In genomic region chr9:107282759-107283620, GRCh38 we compare ENCODE assay signal across 8 cellular contexts. TPM values are rescaled to one million over a fixed set of nuclear protein-coding genes. Genes with fewer than 3 reads are reported as not detected.
DNase-seq lines count a peak whose midpoint lies in the region; ATAC-seq, FAIRE-seq and TF ChIP-seq lines count a peak whose summit lies in the region.

RAD23B (plus strand) TSS chr9:107283279; CDS start chr9:107283630, 351 bp downstream.

- 0 to 1% (median 0%) methylated on average over 13 to 100 of the region's 100 CpGs for WGBS in adrenal gland, 4 donors
- WGBS in heart left ventricle, 4 donors = 0% methylated on average over 22 to 100 of the region's 100 CpGs
- 0 to 1% methylated on average over 12 to 68 of the region's 100 CpGs for WGBS in upper lobe of left lung, 2 donors

- peak; percentile 85 for ATAC-seq in HG02852 (IDR thresholded peaks at IDR 0.05; ENCODE audit: unreplicated experiment)
- peak; percentile 95 to 98 (median 97) for ATAC-seq in heart left ventricle
- ATAC-seq in upper lobe of left lung (ENCODE audit: low FRiP score in 2 of 2) = peak; percentile 97 to 99

- TF ChIP-seq CTCF in adrenal gland (IDR thresholded peaks at IDR 0.05) (no peak), heart left ventricle (IDR thresholded peaks at IDR 0.05) (no peak), upper lobe of left lung (IDR thresholded peaks at IDR 0.05) (peak in 1 of 6 experiments; percentile 9)

- H3K4me1 ChIP-seq in adrenal gland (replicated peaks in 1 of 2) (peaks cover 18 to 39% of the 10 kb centered on the region in 2 donors), heart left ventricle (peaks cover 0 to 43% (median 24%) of the 10 kb centered on the region in 12 donors), upper lobe of left lung (peaks cover 28 to 44% (median 34%) of the 10 kb centered on the region in 4 donors)

- no peaks in the 10 kb centered on the region for H3K27me3 ChIP-seq in adrenal gland
- no peaks in the 10 kb centered on the region for H3K27me3 ChIP-seq in heart left ventricle
- no peaks in the 10 kb centered on the region for H3K27me3 ChIP-seq in upper lobe of left lung

- peak within 1 kb of the TSS; percentile 82 to 100 (median 94) for H3K4me3 ChIP-seq in adrenal gland
- H3K4me3 ChIP-seq in heart left ventricle = peak within 1 kb of the TSS; percentile 72 to 99 (median 90)
- H3K4me3 ChIP-seq in upper lobe of left lung = peak within 1 kb of the TSS; percentile 80 to 97 (median 94)

- peak; percentile 96 for FAIRE-seq in GM12892 (lab: Jason Lieb, UNC)

- no peaks in the 10 kb centered on the region for H3K9me3 ChIP-seq in adrenal gland (replicated peaks in 1 of 3)
- H3K9me3 ChIP-seq in heart left ventricle = no peaks in the 10 kb centered on the region
- H3K9me3 ChIP-seq in upper lobe of left lung = no peaks in the 10 kb centered on the region

- TF ChIP-seq EP300 in upper lobe of left lung (IDR thresholded peaks at IDR 0.05) = peak in 1 of 4 donors; percentile 17

- H3K36me3 ChIP-seq in adrenal gland (replicated peaks in 1 of 2) = no peaks in the 10 kb centered on the region
- no peaks in the 10 kb centered on the region for H3K36me3 ChIP-seq in heart left ventricle
- H3K36me3 ChIP-seq in upper lobe of left lung = no peaks in the 10 kb centered on the region

- peak; percentile 91 for TF ChIP-seq POLR2A in GM12892 (IDR thresholded peaks at IDR 0.05; ENCODE audit: low read depth, low read length)
- TF ChIP-seq POLR2A in adrenal gland (IDR thresholded peaks at IDR 0.05) = peak; percentile 81 to 88
- peak in 1 of 2 donors; percentile 86 for TF ChIP-seq POLR2A in heart left ventricle (IDR thresholded peaks at IDR 0.05)
- TF ChIP-seq POLR2A in upper lobe of left lung (IDR thresholded peaks at IDR 0.05) = peak in 3 of 4 donors; percentile 81 to 95 (median 91)

- DNase-seq in GM12892 (ENCODE audit: insufficient read length) (peak; percentile 80), NCI-H146 (lab: John Stamatoyannopoulos, UW) (peak; percentile 96), T-helper 1 cell (peak; percentile 97 to 98 (median 97)), adrenal gland (peak; percentile 99), heart left ventricle (peak; percentile 99 to 100 (median 99)), posterior cingulate gyrus (peak; percentile 96 to 100 (median 98)), upper lobe of left lung (peak; percentile 99)

- intact Hi-C loops in adrenal gland (cut with DNase I) (loop anchor here (10.0 kb wide), 1 partner anchor 52 kb away; no protein-coding TSS in a partner anchor), heart left ventricle (cut with DNase I) (loop anchor here in 3 of 10 donors (5.0 to 10.0 kb wide), 4 partner anchors 39 to 59 kb away; no protein-coding TSS in a partner anchor), posterior cingulate gyrus (cut with DNase I) (loop anchor here (10.0 kb wide), 2 partner anchors 52 to 418 kb away; partner anchors contain the start of gene ZNF462)

- peak within 1 kb of the TSS; percentile 98 to 100 (median 99) for H3K27ac ChIP-seq in adrenal gland
- peak within 1 kb of the TSS; percentile 97 to 100 (median 99) for H3K27ac ChIP-seq in heart left ventricle
- H3K27ac ChIP-seq in upper lobe of left lung = peak within 1 kb of the TSS; percentile 97 to 100 (median 100)

RNA-seq across cellular contexts. Expression of gene RAD23B, which starts in this region (rescaled TPM):
- 76.7 TPM for polyA plus RNA-seq in GM12892 (2012; ENCODE audit: missing spikeins)
- 100 to 1,000 TPM in 4 of 8 donors, 10 to 100 TPM in 4; 50.1 to 145 (median 92.1) TPM for total RNA-seq in adrenal gland
- 100 to 1,000 TPM in 1 of 3 donors, 10 to 100 TPM in 2; 31.7 to 222 (median 32.7) TPM for polyA plus RNA-seq in adrenal gland
- 100 to 1,000 TPM in 6 of 9 donors, 10 to 100 TPM in 3; 84.4 to 144 (median 105) TPM for total RNA-seq in heart left ventricle
- 100 to 1,000 TPM in 1 of 2 donors, 10 to 100 TPM in 1; 39.8 to 111 TPM for polyA plus RNA-seq in heart left ventricle
- 100 to 1,000 TPM in 1 of 6 donors, 10 to 100 TPM in 5; 33.5 to 107 (median 73.1) TPM for total RNA-seq in upper lobe of left lung

Comparison
In these comparisons a context has a peak if more than half of its experiments do, and no peak if none do; other contexts are left out.
1. Peak in every context shown above with its lines: DNase-seq, ATAC-seq, H3K4me3 ChIP-seq and H3K27ac ChIP-seq.